ENCODE assay signal across 1 cellular context in genomic region chr12:110861729-110862128, GRCh38.
TF ChIP-seq lines count a peak whose summit lies in the region.

No MANE protein-coding gene starts in this region.

TF ChIP-seq in K562, 482 proteins besides CTCF, POLR2A, EP300 and RAD21:
- TF ChIP-seq ZSCAN29 (IDR thresholded peaks at IDR 0.05), result no peak
- TF ChIP-seq ZNF354B (CRISPR knock-in tag; IDR thresholded peaks at IDR 0.05), result no peak
- TF ChIP-seq E2F6 (IDR thresholded peaks at IDR 0.05; ENCODE audit: borderline replicate concordance in 1 of 2, extremely low read depth in 1 of 2, insufficient read depth in 1 of 2, insufficient read length in 1 of 2, low read depth in 1 of 2, low read length in 1 of 2, poor library complexity in 1 of 2, severe bottlenecking in 1 of 2), result peak in 1 of 2 experiments; percentile 20
- TF ChIP-seq L3MBTL2 (IDR thresholded peaks at IDR 0.05), result peak; percentile 50; the same call in 1 of the 2 replicates
- no peak for TF ChIP-seq SMARCC2 (IDR thresholded peaks at IDR 0.05; ENCODE audit: low read depth)
- no peak for TF ChIP-seq MEF2A (IDR thresholded peaks at IDR 0.05; ENCODE audit: control insufficient read depth, low read depth, low read length)
